ENCODE assay signal across 1 cellular context in genomic region chr3:101513419-101513986, GRCh38.
TF ChIP-seq lines count a peak whose summit lies in the region.

No MANE protein-coding gene starts in this region.

TF ChIP-seq in GM12878, 131 proteins besides CTCF, POLR2A, EP300 and RAD21:
- no peak for TF ChIP-seq RELA (IDR thresholded peaks at IDR 0.05; ENCODE audit: borderline replicate concordance, partially characterized antibody)
- TF ChIP-seq BRCA1 (IDR thresholded peaks at IDR 0.05; ENCODE audit: low read depth, low read length): peak; percentile 71; the same call in 1 of the 2 replicates
- 0 out of 2 replicates have a peak, but pooled peaks have one; percentile 18 for TF ChIP-seq CREB1 (IDR thresholded peaks at IDR 0.05; ENCODE audit: low read depth)
- 0 out of 2 replicates have a peak, but pooled peaks have one; percentile 9 for TF ChIP-seq RAD51 (IDR thresholded peaks at IDR 0.05)
- 0 out of 2 replicates have a peak, but pooled peaks have one; percentile 10 for TF ChIP-seq PML (IDR thresholded peaks at IDR 0.05; ENCODE audit: low read length)
- no peak for TF ChIP-seq NFYA (IDR thresholded peaks at IDR 0.05; ENCODE audit: borderline replicate concordance, low read depth, low read length)
- TF ChIP-seq TCF12 (IDR thresholded peaks at IDR 0.05; ENCODE audit: low read depth, low read length): 0 out of 2 replicates have a peak, but pooled peaks have one; percentile 0
- no peak; the same call in 1 of the 2 replicates for TF ChIP-seq PAX8 (IDR thresholded peaks at IDR 0.05)
- TF ChIP-seq ZNF24 (IDR thresholded peaks at IDR 0.05): no peak
- TF ChIP-seq ZBTB40 (IDR thresholded peaks at IDR 0.05; ENCODE audit: borderline replicate concordance): peak; percentile 79; the same call in 1 of the 2 replicates
- 0 out of 2 replicates have a peak, but pooled peaks have one; percentile 52 for TF ChIP-seq SMAD5 (IDR thresholded peaks at IDR 0.05; ENCODE audit: low read depth)
- TF ChIP-seq CHD2 (IDR thresholded peaks at IDR 0.05; ENCODE audit: borderline replicate concordance, low read depth, low read length): peak; percentile 95
- TF ChIP-seq TCF3 (IDR thresholded peaks at IDR 0.05; ENCODE audit: borderline replicate concordance, insufficient read depth, low read depth, low read length): no peak
- TF ChIP-seq SPI1 (IDR thresholded peaks at IDR 0.05; ENCODE audit: borderline replicate concordance, insufficient read depth, low read depth, low read length): peak; percentile 83
